In genomic region chr16:71845639-71846431, GRCh38 we compare ENCODE assay signal across 1 cellular context.
TF ChIP-seq lines count a peak whose summit lies in the region.

ATXN1L (plus strand) TSS chr16:71845976; CDS start chr16:71849741, 3,765 bp downstream.

TF ChIP-seq in GM12878, 131 proteins besides CTCF, POLR2A, EP300 and RAD21 (continued from another document and continues in another):
- TF ChIP-seq, protein P1, sequence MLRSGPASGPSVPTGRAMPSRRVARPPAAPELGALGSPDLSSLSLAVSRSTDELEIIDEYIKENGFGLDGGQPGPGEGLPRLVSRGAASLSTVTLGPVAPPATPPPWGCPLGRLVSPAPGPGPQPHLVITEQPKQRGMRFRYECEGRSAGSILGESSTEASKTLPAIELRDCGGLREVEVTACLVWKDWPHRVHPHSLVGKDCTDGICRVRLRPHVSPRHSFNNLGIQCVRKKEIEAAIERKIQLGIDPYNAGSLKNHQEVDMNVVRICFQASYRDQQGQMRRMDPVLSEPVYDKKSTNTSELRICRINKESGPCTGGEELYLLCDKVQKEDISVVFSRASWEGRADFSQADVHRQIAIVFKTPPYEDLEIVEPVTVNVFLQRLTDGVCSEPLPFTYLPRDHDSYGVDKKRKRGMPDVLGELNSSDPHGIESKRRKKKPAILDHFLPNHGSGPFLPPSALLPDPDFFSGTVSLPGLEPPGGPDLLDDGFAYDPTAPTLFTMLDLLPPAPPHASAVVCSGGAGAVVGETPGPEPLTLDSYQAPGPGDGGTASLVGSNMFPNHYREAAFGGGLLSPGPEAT (IDR thresholded peaks at IDR 0.05; ENCODE audit: low read depth): peak; percentile 83; the same call in 1 of the 2 replicates
- peak; percentile 62; the same call in 1 of the 2 replicates for TF ChIP-seq SMARCA5 (IDR thresholded peaks at IDR 0.05)
- TF ChIP-seq STAT1 (conservative IDR thresholded peaks at IDR 0.05): peak; percentile 49; the same call in 1 of the 2 replicates
- 0 out of 2 replicates have a peak, but pooled peaks have one; percentile 17 for TF ChIP-seq SREBF1 (IDR thresholded peaks at IDR 0.05; ENCODE audit: low read length)
- no peak for TF ChIP-seq JUND (IDR thresholded peaks at IDR 0.05; ENCODE audit: low read depth, low read length)
- 0 out of 2 replicates have a peak, but pooled peaks have one; percentile 4 for TF ChIP-seq MEF2A (IDR thresholded peaks at IDR 0.05; ENCODE audit: insufficient read depth, low read depth, low read length)
- peak; percentile 62; the same call in 1 of the 2 replicates for TF ChIP-seq ASH2L (IDR thresholded peaks at IDR 0.05; ENCODE audit: borderline replicate concordance, low read depth)
- TF ChIP-seq, protein P2, sequence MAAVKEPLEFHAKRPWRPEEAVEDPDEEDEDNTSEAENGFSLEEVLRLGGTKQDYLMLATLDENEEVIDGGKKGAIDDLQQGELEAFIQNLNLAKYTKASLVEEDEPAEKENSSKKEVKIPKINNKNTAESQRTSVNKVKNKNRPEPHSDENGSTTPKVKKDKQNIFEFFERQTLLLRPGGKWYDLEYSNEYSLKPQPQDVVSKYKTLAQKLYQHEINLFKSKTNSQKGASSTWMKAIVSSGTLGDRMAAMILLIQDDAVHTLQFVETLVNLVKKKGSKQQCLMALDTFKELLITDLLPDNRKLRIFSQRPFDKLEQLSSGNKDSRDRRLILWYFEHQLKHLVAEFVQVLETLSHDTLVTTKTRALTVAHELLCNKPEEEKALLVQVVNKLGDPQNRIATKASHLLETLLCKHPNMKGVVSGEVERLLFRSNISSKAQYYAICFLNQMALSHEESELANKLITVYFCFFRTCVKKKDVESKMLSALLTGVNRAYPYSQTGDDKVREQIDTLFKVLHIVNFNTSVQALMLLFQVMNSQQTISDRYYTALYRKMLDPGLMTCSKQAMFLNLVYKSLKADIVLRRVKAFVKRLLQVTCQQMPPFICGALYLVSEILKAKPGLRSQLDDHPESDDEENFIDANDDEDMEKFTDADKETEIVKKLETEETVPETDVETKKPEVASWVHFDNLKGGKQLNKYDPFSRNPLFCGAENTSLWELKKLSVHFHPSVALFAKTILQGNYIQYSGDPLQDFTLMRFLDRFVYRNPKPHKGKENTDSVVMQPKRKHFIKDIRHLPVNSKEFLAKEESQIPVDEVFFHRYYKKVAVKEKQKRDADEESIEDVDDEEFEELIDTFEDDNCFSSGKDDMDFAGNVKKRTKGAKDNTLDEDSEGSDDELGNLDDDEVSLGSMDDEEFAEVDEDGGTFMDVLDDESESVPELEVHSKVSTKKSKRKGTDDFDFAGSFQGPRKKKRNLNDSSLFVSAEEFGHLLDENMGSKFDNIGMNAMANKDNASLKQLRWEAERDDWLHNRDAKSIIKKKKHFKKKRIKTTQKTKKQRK (IDR thresholded peaks at IDR 0.05; ENCODE audit: low read depth, low read length): no peak
- no peak for TF ChIP-seq HDAC6 (IDR thresholded peaks at IDR 0.05; ENCODE audit: unreplicated experiment)
- no peak for TF ChIP-seq HDGF (IDR thresholded peaks at IDR 0.05)
- no peak for TF ChIP-seq TCF7 (IDR thresholded peaks at IDR 0.05; ENCODE audit: borderline replicate concordance)
- no peak for TF ChIP-seq CBX3 (IDR thresholded peaks at IDR 0.05; ENCODE audit: borderline replicate concordance, low read depth)
- no peak for TF ChIP-seq CHD1 (IDR thresholded peaks at IDR 0.05; ENCODE audit: low read depth, low read length)
- peak; percentile 51; the same call in 1 of the 2 replicates for TF ChIP-seq FOXM1 (IDR thresholded peaks at IDR 0.05; ENCODE audit: low read depth, low read length)
- TF ChIP-seq ZBTB11 (CRISPR knock-in tag; IDR thresholded peaks at IDR 0.05): peak; percentile 59
- TF ChIP-seq SUZ12 (IDR thresholded peaks at IDR 0.05; ENCODE audit: unreplicated experiment): no peak
- TF ChIP-seq IKZF1 (conservative IDR thresholded peaks at IDR 0.05): peak; percentile 89
- TF ChIP-seq KAT2A (conservative IDR thresholded peaks at IDR 0.05; ENCODE audit: control insufficient read depth, low read depth, low read length): no peak
- TF ChIP-seq GATAD2B (conservative IDR thresholded peaks at IDR 0.05; ENCODE audit: low read depth): 0 out of 2 replicates have a peak, but pooled peaks have one; percentile 53
- TF ChIP-seq POLR2AphosphoS2 (IDR thresholded peaks at IDR 0.05; ENCODE audit: low read depth, low read length): peak; percentile 91
- 0 out of 2 replicates have a peak, but pooled peaks have one; percentile 45 for TF ChIP-seq ZNF687 (IDR thresholded peaks at IDR 0.05)
- no peak for TF ChIP-seq CBX5 (IDR thresholded peaks at IDR 0.05; ENCODE audit: low read depth)
- TF ChIP-seq ZNF24 (IDR thresholded peaks at IDR 0.05): 0 out of 2 replicates have a peak, but pooled peaks have one; percentile 66
- no peak for TF ChIP-seq WRNIP1 (IDR thresholded peaks at IDR 0.05; ENCODE audit: borderline replicate concordance, low read depth, low read length)
- TF ChIP-seq, protein P3, sequence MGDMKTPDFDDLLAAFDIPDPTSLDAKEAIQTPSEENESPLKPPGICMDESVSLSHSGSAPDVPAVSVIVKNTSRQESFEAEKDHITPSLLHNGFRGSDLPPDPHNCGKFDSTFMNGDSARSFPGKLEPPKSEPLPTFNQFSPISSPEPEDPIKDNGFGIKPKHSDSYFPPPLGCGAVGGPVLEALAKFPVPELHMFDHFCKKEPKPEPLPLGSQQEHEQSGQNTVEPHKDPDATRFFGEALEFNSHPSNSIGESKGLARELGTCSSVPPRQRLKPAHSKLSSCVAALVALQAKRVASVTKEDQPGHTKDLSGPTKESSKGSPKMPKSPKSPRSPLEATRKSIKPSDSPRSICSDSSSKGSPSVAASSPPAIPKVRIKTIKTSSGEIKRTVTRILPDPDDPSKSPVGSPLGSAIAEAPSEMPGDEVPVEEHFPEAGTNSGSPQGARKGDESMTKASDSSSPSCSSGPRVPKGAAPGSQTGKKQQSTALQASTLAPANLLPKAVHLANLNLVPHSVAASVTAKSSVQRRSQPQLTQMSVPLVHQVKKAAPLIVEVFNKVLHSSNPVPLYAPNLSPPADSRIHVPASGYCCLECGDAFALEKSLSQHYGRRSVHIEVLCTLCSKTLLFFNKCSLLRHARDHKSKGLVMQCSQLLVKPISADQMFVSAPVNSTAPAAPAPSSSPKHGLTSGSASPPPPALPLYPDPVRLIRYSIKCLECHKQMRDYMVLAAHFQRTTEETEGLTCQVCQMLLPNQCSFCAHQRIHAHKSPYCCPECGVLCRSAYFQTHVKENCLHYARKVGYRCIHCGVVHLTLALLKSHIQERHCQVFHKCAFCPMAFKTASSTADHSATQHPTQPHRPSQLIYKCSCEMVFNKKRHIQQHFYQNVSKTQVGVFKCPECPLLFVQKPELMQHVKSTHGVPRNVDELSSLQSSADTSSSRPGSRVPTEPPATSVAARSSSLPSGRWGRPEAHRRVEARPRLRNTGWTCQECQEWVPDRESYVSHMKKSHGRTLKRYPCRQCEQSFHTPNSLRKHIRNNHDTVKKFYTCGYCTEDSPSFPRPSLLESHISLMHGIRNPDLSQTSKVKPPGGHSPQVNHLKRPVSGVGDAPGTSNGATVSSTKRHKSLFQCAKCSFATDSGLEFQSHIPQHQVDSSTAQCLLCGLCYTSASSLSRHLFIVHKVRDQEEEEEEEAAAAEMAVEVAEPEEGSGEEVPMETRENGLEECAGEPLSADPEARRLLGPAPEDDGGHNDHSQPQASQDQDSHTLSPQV (IDR thresholded peaks at IDR 0.05): 0 out of 2 replicates have a peak, but pooled peaks have one; percentile 49
- peak; percentile 99 for TF ChIP-seq CREB1 (IDR thresholded peaks at IDR 0.05; ENCODE audit: low read depth)
- no peak for TF ChIP-seq E2F4 (IDR thresholded peaks at IDR 0.05; ENCODE audit: low read depth, low read length)
- 0 out of 2 replicates have a peak, but pooled peaks have one; percentile 41 for TF ChIP-seq TCF12 (IDR thresholded peaks at IDR 0.05; ENCODE audit: low read depth, low read length)
- TF ChIP-seq ZNF384 (IDR thresholded peaks at IDR 0.05; ENCODE audit: borderline replicate concordance, low read depth, low read length): no peak
- TF ChIP-seq BHLHE40 (IDR thresholded peaks at IDR 0.05; ENCODE audit: borderline replicate concordance in 1 of 2, low read depth in 2 of 2, low read length in 1 of 2): peak; percentile 96
- no peak for TF ChIP-seq NR2C2 (IDR thresholded peaks at IDR 0.05; ENCODE audit: borderline replicate concordance, control insufficient read depth, insufficient read length, low read depth)
- peak; percentile 90 for TF ChIP-seq RAD51 (IDR thresholded peaks at IDR 0.05)
- TF ChIP-seq CHD4 (IDR thresholded peaks at IDR 0.05): no peak
- TF ChIP-seq MLLT1 (IDR thresholded peaks at IDR 0.05): 0 out of 2 replicates have a peak, but pooled peaks have one; percentile 63
- TF ChIP-seq TBL1XR1 (IDR thresholded peaks at IDR 0.05; ENCODE audit: low read depth, low read length): peak; percentile 41
- no peak for TF ChIP-seq ZNF274 (IDR thresholded peaks at IDR 0.05; ENCODE audit: insufficient read depth, insufficient read length)
- TF ChIP-seq MEF2B (IDR thresholded peaks at IDR 0.05; ENCODE audit: partially characterized antibody, poor library complexity, severe bottlenecking): peak; percentile 38
- peak; percentile 92 for TF ChIP-seq YY1 (IDR thresholded peaks at IDR 0.05; ENCODE audit: low read depth, low read length)
